Comparison of ENCODE assay signal across 21 cellular contexts in genomic region chr12:59023861-59024424, GRCh38.
"Had no signal": no experiment of that assay in that cellular context is flagged by ENCODE, and none has a peak within 500 bp of the region (broad histone marks: within the 10 kb centered on the region; RNA-seq: fewer than 3 reads in every experiment).

No MANE protein-coding gene starts in this region.

- H3K36me3 Mint-ChIP-seq: mesothelial cell of epicardium had no signal

- H3K4me2 ChIP-seq: smooth muscle cell had no signal

- H2AFZ ChIP-seq: parathyroid adenoma had no signal

- H3K9ac ChIP-seq: parathyroid adenoma had no signal

- DNase-seq: activated CD4-positive, alpha-beta T cell treated with anti-CD3 and anti-CD28 coated beads, Interleukin-2, amount 50 U/mL, for 48 hours; activated CD4-positive, CD25-positive, alpha-beta regulatory T cell treated with anti-CD3 and anti-CD28 coated beads, Interleukin-2, amount 50 U/mL, for 72 hours; activated naive CD4-positive, alpha-beta T cell treated with Interleukin-2 at 50 U/mL for 16 hours; aorta; foreskin melanocyte; head of caudate nucleus; kidney glomerular epithelial cell; stimulated activated CD4-positive, alpha-beta T cell treated with anti-CD3 and anti-CD28 coated beads, Interleukin-4, amount 100 ng/mL, for 4 hours; stimulated activated CD8-positive, alpha-beta memory T cell treated with anti-CD3 and anti-CD28 coated beads, Interleukin-4, amount 100 ng/mL, for 48 hours; T-helper 1 cell; trophoblast cell had no signal

- H3K4me1 Mint-ChIP-seq: activated T-helper 17 cell treated with anti-CD3 and anti-CD28 coated beads, Interleukin-2, amount 50 U/mL, for 72 hours; mesothelial cell of epicardium had no signal

- H3K79me2 ChIP-seq: parathyroid adenoma had no signal

- H3K9me3 Mint-ChIP-seq: mesothelial cell of epicardium had no signal

- H3K27ac ChIP-seq: cardiac muscle cell, esophagus muscularis mucosa, parathyroid adenoma, right atrium auricular region, suprapubic skin had no signal

- H3K9me3 ChIP-seq: esophagus muscularis mucosa, right atrium auricular region, suprapubic skin had no signal

- H3K27ac Mint-ChIP-seq: activated T-helper 17 cell treated with anti-CD3 and anti-CD28 coated beads, Interleukin-2, amount 50 U/mL, for 72 hours; mesothelial cell of epicardium; stimulated activated naive CD8-positive, alpha-beta T cell treated with anti-CD3 and anti-CD28 coated beads, Interleukin-15, Interleukin-2, amounts not matched to agents 100 ng/mL and 50 ng/mL, for 24 hours had no signal

- H3K27me3 ChIP-seq: cardiac muscle cell, esophagus muscularis mucosa, right atrium auricular region, suprapubic skin had no signal

- H3K36me3 ChIP-seq: cardiac muscle cell, esophagus muscularis mucosa, right atrium auricular region, suprapubic skin had no signal

- H3K27me3 Mint-ChIP-seq: activated T-helper 17 cell treated with anti-CD3 and anti-CD28 coated beads, Interleukin-2, amount 50 U/mL, for 72 hours; stimulated activated naive CD8-positive, alpha-beta T cell treated with anti-CD3 and anti-CD28 coated beads, Interleukin-15, Interleukin-2, amounts not matched to agents 100 ng/mL and 50 ng/mL, for 24 hours had no signal

- H3K4me3 ChIP-seq: cardiac muscle cell, esophagus muscularis mucosa, right atrium auricular region, smooth muscle cell, suprapubic skin had no signal

- H3K4me3 Mint-ChIP-seq: activated T-helper 17 cell treated with anti-CD3 and anti-CD28 coated beads, Interleukin-2, amount 50 U/mL, for 72 hours; mesothelial cell of epicardium; stimulated activated naive CD8-positive, alpha-beta T cell treated with anti-CD3 and anti-CD28 coated beads, Interleukin-15, Interleukin-2, amounts not matched to agents 100 ng/mL and 50 ng/mL, for 24 hours had no signal

- H3K4me1 ChIP-seq: esophagus muscularis mucosa, parathyroid adenoma, right atrium auricular region, suprapubic skin had no signal

- ATAC-seq: activated T-helper 17 cell treated with anti-CD3 and anti-CD28 coated beads, Interleukin-2, amount 50 U/mL, for 72 hours; SK-N-SH treated with all-trans-retinoic acid at 6 μM for 48 hours had no signal
